Comparison of ENCODE assay signal across 20 cellular contexts in the genomic region with DNA sequence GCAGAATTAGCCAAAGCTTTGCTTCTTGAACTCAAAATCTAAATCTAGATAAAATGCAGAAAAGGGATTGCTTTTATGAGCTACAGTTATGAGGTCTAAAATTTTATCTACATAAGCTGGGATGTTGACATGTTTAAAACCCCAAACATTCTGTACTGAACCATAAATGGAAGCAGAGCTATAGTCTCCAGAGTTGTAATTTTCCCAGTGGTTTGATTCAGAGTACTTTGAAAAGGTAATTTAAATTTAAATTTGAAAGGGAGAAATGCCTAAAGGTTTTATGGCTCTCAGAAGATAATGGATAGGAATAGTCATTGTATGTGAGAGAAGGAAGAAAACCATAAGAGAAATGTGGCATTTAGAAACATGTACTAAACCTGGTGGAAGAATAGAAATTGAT.
A peak's percentile ranks its signal among the peaks of the same experiment; 100 is the strongest.
DNase-seq lines count a peak whose midpoint lies in the region; ATAC-seq and TF ChIP-seq lines count a peak whose summit lies in the region.
"Had no signal": no experiment of that assay in that cellular context is flagged by ENCODE, and none has a peak within 500 bp of the region (broad histone marks: within the 10 kb centered on the region; RNA-seq: fewer than 3 reads in every experiment).

No MANE protein-coding gene starts in this region.

- H3K36me3 ChIP-seq in SK-N-MC (ENCODE audit: insufficient read depth, low read length), result no peaks in the 10 kb centered on the region
- H3K36me3 ChIP-seq in smooth muscle cell (ENCODE audit: low read depth), result no peaks in the 10 kb centered on the region
- H3K36me3 ChIP-seq: BLaER1 had no signal

- peaks cover 9% of the 10 kb centered on the region for H3K4me1 ChIP-seq in smooth muscle cell (ENCODE audit: low read depth)
- H3K4me1 ChIP-seq: BLaER1, Caco-2 had no signal

- H3K9me3 ChIP-seq in SK-N-MC (ENCODE audit: low read depth, low read length) (no peaks in the 10 kb centered on the region), smooth muscle cell (replicated peaks; ENCODE audit: low read depth) (no peaks in the 10 kb centered on the region)
- H3K9me3 ChIP-seq: BLaER1, Caco-2 had no signal

- no peak for TF ChIP-seq CTCF in smooth muscle cell (IDR thresholded peaks at IDR 0.05; ENCODE audit: borderline replicate concordance, insufficient read depth, poor library complexity, severe bottlenecking)

- no peaks in the 10 kb centered on the region for H3K79me2 ChIP-seq in smooth muscle cell (ENCODE audit: low read depth)

- intact Hi-C loops in posterior cingulate gyrus (cut with DNase I), result no loop called here

- no peak overlapping the region for H3K9ac ChIP-seq in SK-N-MC (ENCODE audit: insufficient read length)
- no peak overlapping the region for H3K9ac ChIP-seq in smooth muscle cell (ENCODE audit: low read depth)
- H3K9ac ChIP-seq: BLaER1, GM23248 had no signal

- ATAC-seq in GM18505 (IDR thresholded peaks at IDR 0.05; ENCODE audit: unreplicated experiment), result no peak
- ATAC-seq in HG03175 (IDR thresholded peaks at IDR 0.05; ENCODE audit: unreplicated experiment), result no peak
- ATAC-seq: CD8-positive, alpha-beta T cell; HCT116 had no signal

- peak overlapping the region; percentile 16; the same call in 1 of the 2 replicates for H3K27ac ChIP-seq in SK-N-MC
- H3K27ac ChIP-seq in smooth muscle cell (ENCODE audit: low read depth), result no peak overlapping the region
- H3K27ac ChIP-seq: 22Rv1, BLaER1, C4-2B, GM23248 had no signal

- H3K4me3 ChIP-seq in SK-N-MC (no peak overlapping the region), smooth muscle cell (no peak overlapping the region)
- H3K4me3 ChIP-seq: BLaER1, GM23248 had no signal

- H2AFZ ChIP-seq in smooth muscle cell (ENCODE audit: low read depth), result no peak overlapping the region
- H2AFZ ChIP-seq: GM23248 had no signal

- no peaks in the 10 kb centered on the region for H4K20me1 ChIP-seq in smooth muscle cell (ENCODE audit: low read depth)
- H4K20me1 ChIP-seq: BLaER1 had no signal

- TF ChIP-seq POLR2A in GM18505 (IDR thresholded peaks at IDR 0.05; ENCODE audit: borderline replicate concordance, extremely low read depth, insufficient read depth, insufficient read length), result no peak

- H3F3A ChIP-seq in smooth muscle cell (ENCODE audit: low read depth), result no peaks in the 10 kb centered on the region

- DNase-seq in NCI-H1417 (lab: John Stamatoyannopoulos, UW) (peak in 2 of 3 experiments; percentile 14 to 31), NCI-H1417 treated with DMSO at 0.1 percent for 48 hours (lab: John Stamatoyannopoulos, UW) (no peak), NCI-H2227 (lab: John Stamatoyannopoulos, UW; ENCODE audit: unreplicated experiment) (peak; percentile 24), SK-N-MC (ENCODE audit: low read depth, low spot score) (no peak), smooth muscle cell (lab: John Stamatoyannopoulos, UW; ENCODE audit: unreplicated experiment) (no peak), posterior cingulate gyrus (no peak)
- DNase-seq: Caco-2; CD4-positive, CD25-positive, alpha-beta regulatory T cell; CD8-positive, alpha-beta T cell; DMS153; DND-41; GM23248; H9; HFFc6 had no signal

- H3K4me2 ChIP-seq in smooth muscle cell, result peak overlapping the region; percentile 8
- H3K4me2 ChIP-seq: BLaER1 had no signal

- H3K27me3 ChIP-seq in smooth muscle cell (ENCODE audit: low read depth), result peaks cover 4% of the 10 kb centered on the region
- H3K27me3 ChIP-seq: BLaER1 had no signal

Comparison
In these comparisons a context has a peak if more than half of its experiments do, and no peak if none do; other contexts are left out.
1. DNase-seq: peak in NCI-H1417 (2 of 3) and NCI-H2227 (single experiment); none in NCI-H1417 treated with DMSO at 0.1 percent for 48 hours (single experiment), SK-N-MC (single experiment), smooth muscle cell (single experiment) and posterior cingulate gyrus (0 of 10).